ENCODE assay signal across 10 cellular contexts in genomic region chr2:72561621-72562318, GRCh38.
DNase-seq lines count a peak whose midpoint lies in the region; ATAC-seq, FAIRE-seq and TF ChIP-seq lines count a peak whose summit lies in the region.
"Had no signal": no experiment of that assay in that cellular context is flagged by ENCODE, and none has a peak within 500 bp of the region (broad histone marks: within the 10 kb centered on the region; RNA-seq: fewer than 3 reads in every experiment).

No MANE protein-coding gene starts in this region.

- H3K27me3 ChIP-seq in H1 (replicated peaks in 1 of 4; ENCODE audit: control insufficient read depth in 3 of 4, extremely low read depth in 1 of 4, insufficient read depth in 3 of 4, low read length in 3 of 4): no peaks in the 10 kb centered on the region
- H3K27me3 ChIP-seq in left lung: no peaks in the 10 kb centered on the region
- H3K27me3 ChIP-seq in vagina: no peaks in the 10 kb centered on the region

- POLR2A ChIA-PET in H1 (lab: Charles Lee; ENCODE audit: partially characterized antibody): no interaction called here

- H3K4me2 ChIP-seq in H1 (ENCODE audit: insufficient read depth in 1 of 2, low read depth in 2 of 2, low read length in 2 of 2): no peak overlapping the region

- no peaks in the 10 kb centered on the region for H3K79me2 ChIP-seq in H1 (ENCODE audit: control insufficient read depth in 1 of 2, insufficient read depth in 2 of 2, low read length in 2 of 2)

- H4K8ac ChIP-seq in H1 (ENCODE audit: extremely low read depth, insufficient read depth, low read length): no peak overlapping the region

- no peak for TF ChIP-seq RAD21 in H1 (IDR thresholded peaks at IDR 0.05 in 1 of 2, conservative IDR thresholded peaks at IDR 0.05 in 1 of 2; ENCODE audit: low read depth in 2 of 2, low read length in 2 of 2)

- H3K36me3 Mint-ChIP-seq in activated CD8-positive, alpha-beta memory T cell treated with anti-CD3 and anti-CD28 coated beads, Interleukin-2, amount 10 ng/mL, durations not matched to agents 7 days and 5 days: no peaks in the 10 kb centered on the region

- H2BK5ac ChIP-seq in H1 (ENCODE audit: low read depth, low read length): no peak overlapping the region

- CTCF ChIA-PET in H1 (lab: Charles Lee; ENCODE audit: partially characterized antibody): interaction anchor here (1.0 to 1.1 kb wide), 2 partner anchors 10 to 18 kb away, joined by 4 to 7 read pairs; no protein-coding TSS in a partner anchor
- CTCF ChIA-PET in activated CD8-positive, alpha-beta memory T cell treated with anti-CD3 and anti-CD28 coated beads, Interleukin-2, amount 10 ng/mL, durations not matched to agents 7 days and 5 days (lab: Charles Lee): interaction anchor here (0.8 kb wide), 1 partner anchor 638 kb away, joined by 3 read pairs; no protein-coding TSS in a partner anchor

- 60% methylated on average over 4 of the region's 4 CpGs; no CpG with 5 or more reads in 1 of the 2 experiments for WGBS in H1 (ENCODE audit: extremely low coverage in 1 of 2, insufficient coverage in 1 of 2, insufficient read length in 1 of 2, insufficient replicate concordance in 2 of 2, low coverage in 1 of 2, low lambda C conversion rate in 2 of 2, missing lambda C conversion rate in 1 of 2), 2 experiments

- H3K56ac ChIP-seq in H1 (replicated peaks; ENCODE audit: insufficient read length, low read depth, low read length): no peak overlapping the region

- no peak overlapping the region for H3K9ac ChIP-seq in H1 (replicated peaks in 1 of 4; ENCODE audit: extremely low read depth in 1 of 4, low read depth in 3 of 4, low read length in 3 of 4)

- no peak for TF ChIP-seq EP300 in H1 (IDR thresholded peaks at IDR 0.05; ENCODE audit: borderline replicate concordance in 1 of 2, low read depth in 2 of 2, low read length in 2 of 2)

- H2BK12ac ChIP-seq in H1 (ENCODE audit: low read depth, low read length): no peak overlapping the region

- H3K9me3 Mint-ChIP-seq in activated CD8-positive, alpha-beta memory T cell treated with anti-CD3 and anti-CD28 coated beads, Interleukin-2, amount 10 ng/mL, durations not matched to agents 7 days and 5 days (ENCODE audit: low read depth): no peaks in the 10 kb centered on the region
- H3K9me3 Mint-ChIP-seq: memory B cell had no signal

- TF ChIP-seq CTCF in H1 (IDR thresholded peaks at IDR 0.05; ENCODE audit: control extremely low read depth in 1 of 3, insufficient read depth in 1 of 3, low read depth in 1 of 3, low read length in 3 of 3): no peak
- TF ChIP-seq CTCF in left lung (IDR thresholded peaks at IDR 0.05): no peak
- no peak for TF ChIP-seq CTCF in vagina (IDR thresholded peaks at IDR 0.05)

- H3K27ac ChIP-seq in H1 (ENCODE audit: low read depth, low read length) (no peak overlapping the region), left lung (peak overlapping the region in 1 of 2 donors; percentile 3), vagina (no peak overlapping the region)

- H2AFZ ChIP-seq in H1 (ENCODE audit: low read length): no peak overlapping the region

- no peak overlapping the region for H3K4me3 Mint-ChIP-seq in activated CD8-positive, alpha-beta memory T cell treated with anti-CD3 and anti-CD28 coated beads, Interleukin-2, amount 10 ng/mL, durations not matched to agents 7 days and 5 days
- H3K4me3 Mint-ChIP-seq: memory B cell had no signal

- H3K4ac ChIP-seq in H1 (replicated peaks; ENCODE audit: insufficient read length, low read depth, low read length): no peak overlapping the region

- no peaks in the 10 kb centered on the region for H3K36me3 ChIP-seq in H1 (ENCODE audit: control insufficient read depth in 2 of 4, insufficient read depth in 4 of 4, low read length in 3 of 4)
- H3K36me3 ChIP-seq in left lung: no peaks in the 10 kb centered on the region
- H3K36me3 ChIP-seq in vagina: no peaks in the 10 kb centered on the region

- H2BK20ac ChIP-seq in H1 (ENCODE audit: low read length): no peak overlapping the region

- no peak overlapping the region for H4K91ac ChIP-seq in H1 (replicated peaks; ENCODE audit: insufficient read length, low read length)

- no peak overlapping the region for H2BK120ac ChIP-seq in H1 (replicated peaks; ENCODE audit: low read depth, low read length)

- H3K27ac Mint-ChIP-seq in activated CD8-positive, alpha-beta memory T cell treated with anti-CD3 and anti-CD28 coated beads, Interleukin-2, amount 10 ng/mL, durations not matched to agents 7 days and 5 days: no peak overlapping the region
- H3K27ac Mint-ChIP-seq: memory B cell had no signal

- DNase-seq in Right ventricle myocardium superior: no peak
- DNase-seq in cardiac septum (ENCODE audit: low spot score): no peak
- no peak for DNase-seq in H1 (ENCODE audit: low read depth in 1 of 2, low spot score in 2 of 2)
- DNase-seq in left lung: no peak
- DNase-seq in vagina (ENCODE audit: extremely low spot score in 2 of 2): no peak
- DNase-seq in head of caudate nucleus: no peak
- no peak for DNase-seq in activated CD8-positive, alpha-beta memory T cell treated with anti-CD3 and anti-CD28 coated beads, Interleukin-2, amount 10 ng/mL, durations not matched to agents 7 days and 5 days
- DNase-seq: activated CD8-positive, alpha-beta memory T cell treated with anti-CD3 and anti-CD28 coated beads, Interleukin-2, amount 50 U/mL, for 48 hours had no signal

- H3K79me1 ChIP-seq in H1 (ENCODE audit: low read depth, low read length): no peaks in the 10 kb centered on the region

- no peak for TF ChIP-seq POLR2A in H1 (IDR thresholded peaks at IDR 0.05; ENCODE audit: control extremely low read depth in 1 of 2, low read depth in 2 of 2, low read length in 2 of 2)
- no peak for TF ChIP-seq POLR2A in vagina (IDR thresholded peaks at IDR 0.05)

- no peak overlapping the region for H2BK15ac ChIP-seq in H1 (ENCODE audit: low read length)

- no peak overlapping the region for H2AK5ac ChIP-seq in H1 (ENCODE audit: low read depth, low read length)

- H3K23me2 ChIP-seq in H1 (ENCODE audit: low read depth, low read length): peaks cover 2% of the 10 kb centered on the region; the same call in 1 of the 2 replicates

- peaks cover 13% of the 10 kb centered on the region for H3K4me1 Mint-ChIP-seq in activated CD8-positive, alpha-beta memory T cell treated with anti-CD3 and anti-CD28 coated beads, Interleukin-2, amount 10 ng/mL, durations not matched to agents 7 days and 5 days
- H3K4me1 Mint-ChIP-seq: memory B cell had no signal

- H4K5ac ChIP-seq in H1 (ENCODE audit: insufficient read length, low read depth, low read length): no peak overlapping the region

- no peak overlapping the region for H3K14ac ChIP-seq in H1 (ENCODE audit: insufficient read length)

- H3K4me3 ChIP-seq in H1 (ENCODE audit: extremely low read depth in 1 of 4, insufficient read depth in 2 of 4, low read depth in 3 of 4, low read length in 4 of 4) (no peak overlapping the region), left lung (no peak overlapping the region), vagina (no peak overlapping the region)

- no peaks in the 10 kb centered on the region for H4K20me1 ChIP-seq in H1 (replicated peaks in 1 of 2; ENCODE audit: control insufficient read depth in 1 of 2, insufficient read depth in 2 of 2, low read length in 2 of 2)

- ATAC-seq in Right ventricle myocardium superior (ENCODE audit: poor library complexity) (peak; percentile 64), left lung (peak; percentile 66), GM21528 (IDR thresholded peaks at IDR 0.05; ENCODE audit: low FRiP score, unreplicated experiment) (no peak)
- ATAC-seq in activated CD8-positive, alpha-beta memory T cell treated with anti-CD3 and anti-CD28 coated beads, Interleukin-2, amount 10 ng/mL, durations not matched to agents 7 days and 5 days: no peak

- intact Hi-C loops in Right ventricle myocardium superior (cut with DNase I): no loop called here
- intact Hi-C loops in cardiac septum (cut with DNase I): no loop called here
- intact Hi-C loops in left lung (cut with DNase I): no loop called here
- intact Hi-C loops in vagina (cut with DNase I): no loop called here
- intact Hi-C loops in head of caudate nucleus (cut with DNase I): no loop called here

- H3K27me3 Mint-ChIP-seq in activated CD8-positive, alpha-beta memory T cell treated with anti-CD3 and anti-CD28 coated beads, Interleukin-2, amount 10 ng/mL, durations not matched to agents 7 days and 5 days: no peaks in the 10 kb centered on the region
- H3K27me3 Mint-ChIP-seq: memory B cell had no signal

- H3K9me3 ChIP-seq in H1 (ENCODE audit: insufficient read depth in 2 of 2, low read depth in 1 of 2, low read length in 1 of 2) (no peaks in the 10 kb centered on the region), left lung (no peaks in the 10 kb centered on the region), vagina (no peaks in the 10 kb centered on the region)

- no peak overlapping the region for H3K23ac ChIP-seq in H1 (ENCODE audit: insufficient read length)

- no peak for FAIRE-seq in H1 (lab: Jason Lieb, UNC)

- peaks cover 0 to 5% (median 2%) of the 10 kb centered on the region in 4 experiments; a peak in 2 of 7 replicates for H3K4me1 ChIP-seq in H1 (replicated peaks in 1 of 4; ENCODE audit: control insufficient read depth in 3 of 4, insufficient read depth in 4 of 4, low read length in 3 of 4)
- no peaks in the 10 kb centered on the region for H3K4me1 ChIP-seq in left lung
- H3K4me1 ChIP-seq in vagina: no peaks in the 10 kb centered on the region

- H3K18ac ChIP-seq in H1 (ENCODE audit: extremely low read depth, low read length): no peak overlapping the region

TF ChIP-seq in H1, 55 proteins besides CTCF, POLR2A, EP300 and RAD21:
- 0 out of 2 replicates have a peak, but pooled peaks have one; percentile 20 for TF ChIP-seq JUND (IDR thresholded peaks at IDR 0.05; ENCODE audit: low read length)
- no peak for TF ChIP-seq E2F6 (IDR thresholded peaks at IDR 0.05)
- no peak for TF ChIP-seq EGR1 (IDR thresholded peaks at IDR 0.05; ENCODE audit: borderline replicate concordance, low read depth, low read length)

Comparison
In these comparisons a context has a peak if more than half of its experiments do, and no peak if none do; other contexts are left out.
1. ATAC-seq: peak in Right ventricle myocardium superior (single experiment) and left lung (single experiment); none in GM21528 (single experiment) and activated CD8-positive, alpha-beta memory T cell treated with anti-CD3 and anti-CD28 coated beads, Interleukin-2, amount 10 ng/mL, durations not matched to agents 7 days and 5 days (single experiment).